ENCODE assay signal across 14 cellular contexts in genomic region chr9:3848445-3849114, GRCh38.
DNase-seq lines count a peak whose midpoint lies in the region; ATAC-seq, FAIRE-seq and TF ChIP-seq lines count a peak whose summit lies in the region.
"Had no signal": no experiment of that assay in that cellular context is flagged by ENCODE, and none has a peak within 500 bp of the region (broad histone marks: within the 10 kb centered on the region; RNA-seq: fewer than 3 reads in every experiment).

No MANE protein-coding gene starts in this region.

- H3K9me3 ChIP-seq in HepG2 (ENCODE audit: low read length): no peaks in the 10 kb centered on the region
- H3K9me3 ChIP-seq: stomach had no signal

- no peaks in the 10 kb centered on the region for H3K4me1 ChIP-seq in HepG2 (ENCODE audit: insufficient read depth, low read length)
- H3K4me1 ChIP-seq: stomach had no signal

- H3K27me3 ChIP-seq in bronchial epithelial cell (ENCODE audit: control insufficient read depth, insufficient read depth, low read length) (no peaks in the 10 kb centered on the region), HepG2 (ENCODE audit: control insufficient read depth in 1 of 2, insufficient read depth in 2 of 2, low read length in 2 of 2) (no peaks in the 10 kb centered on the region), dorsolateral prefrontal cortex (no peaks in the 10 kb centered on the region)
- H3K27me3 ChIP-seq: stomach had no signal

- no peak overlapping the region for H3K4me3 ChIP-seq in bronchial epithelial cell (ENCODE audit: low read depth, low read length)
- no peak overlapping the region for H3K4me3 ChIP-seq in HepG2 (replicated peaks in 1 of 3; ENCODE audit: insufficient read depth in 1 of 3, low read depth in 2 of 3, low read length in 3 of 3)
- no peak overlapping the region for H3K4me3 ChIP-seq in dorsolateral prefrontal cortex
- H3K4me3 ChIP-seq: stomach had no signal

- no peaks in the 10 kb centered on the region for H3K79me2 ChIP-seq in HepG2 (ENCODE audit: insufficient read depth, low read length)

- no peaks in the 10 kb centered on the region for H4K20me1 ChIP-seq in HepG2 (ENCODE audit: insufficient read depth, low read length)

- FAIRE-seq in bronchial epithelial cell (lab: Jason Lieb, UNC): no peak
- no peak for FAIRE-seq in HepG2 (lab: Jason Lieb, UNC)

- no peak for TF ChIP-seq RAD21 in HepG2 (CRISPR knock-in tag; IDR thresholded peaks at IDR 0.05)

- no peak overlapping the region for H3K27ac Mint-ChIP-seq in stimulated activated naive CD8-positive, alpha-beta T cell treated with anti-CD3 and anti-CD28 coated beads, Interleukin-15, amount 100 ng/mL, for 72 hours
- H3K27ac Mint-ChIP-seq: dendritic cell treated with granulocyte-macrophage colony-stimulating factor and Interleukin-4, amounts not matched to agents 40 ng/mL and 50 ng/mL, for 4 days; T-helper 1 cell treated with Interleukin-12 subunit alpha and Interleukin-12 subunit beta and Interleukin-4 antibody, amounts not matched to agents 30 μg/mL and 1 μg/mL, for 36 hours had no signal

- no peak overlapping the region for H3K9ac ChIP-seq in HepG2 (ENCODE audit: insufficient read depth, low read depth, low read length)

- no peak overlapping the region for H3K4me3 Mint-ChIP-seq in stimulated activated naive CD8-positive, alpha-beta T cell treated with anti-CD3 and anti-CD28 coated beads, Interleukin-15, amount 100 ng/mL, for 72 hours
- H3K4me3 Mint-ChIP-seq: dendritic cell treated with granulocyte-macrophage colony-stimulating factor and Interleukin-4, amounts not matched to agents 40 ng/mL and 50 ng/mL, for 4 days; T-helper 1 cell treated with Interleukin-12 subunit alpha and Interleukin-12 subunit beta and Interleukin-4 antibody, amounts not matched to agents 30 μg/mL and 1 μg/mL, for 36 hours had no signal

- intact Hi-C loops in HepG2 (cut with micrococcal nuclease; ENCODE audit: unreplicated experiment): no loop called here
- intact Hi-C loops in dorsolateral prefrontal cortex (cut with DNase I): no loop called here

- H3K27ac ChIP-seq in HepG2 (ENCODE audit: extremely low read length, insufficient read depth, low read length) (no peak overlapping the region), dorsolateral prefrontal cortex (no peak overlapping the region)
- H3K27ac ChIP-seq: stomach had no signal

- in situ Hi-C loops in HepG2 (cut with HindIII; ENCODE audit: extremely low pct_ligation_motif_present, low pct_unique_long_range_greater_than_20kb): no loop called here

- TF ChIP-seq EP300 in HepG2 (IDR thresholded peaks at IDR 0.05; ENCODE audit: low read depth in 2 of 2, low read length in 2 of 2): no peak
- no peak for TF ChIP-seq EP300 in HepG2 (CRISPR knock-in tag; IDR thresholded peaks at IDR 0.05; ENCODE audit: borderline replicate concordance)

- H3K4me2 ChIP-seq in HepG2 (ENCODE audit: low read depth, low read length): no peak overlapping the region

- TF ChIP-seq CTCF in LNCAP (IDR thresholded peaks at IDR 0.05): peak; percentile 25; the same call in 1 of the 2 replicates
- no peak for TF ChIP-seq CTCF in bronchial epithelial cell (IDR thresholded peaks at IDR 0.05; ENCODE audit: insufficient read depth, low read length, severe bottlenecking)
- peak; percentile 47 for TF ChIP-seq CTCF in HepG2 (CRISPR knock-in tag; IDR thresholded peaks at IDR 0.05)
- TF ChIP-seq CTCF in dorsolateral prefrontal cortex (IDR thresholded peaks at IDR 0.05 in 54 of 56, conservative IDR thresholded peaks at IDR 0.05 in 2 of 56; ENCODE audit: low read depth in 1 of 56, partially characterized antibody in 56 of 56): no peak

- ATAC-seq in HepG2: peak; percentile 81
- no peak for ATAC-seq in stimulated activated naive CD8-positive, alpha-beta T cell treated with anti-CD3 and anti-CD28 coated beads, Interleukin-15, amount 100 ng/mL, for 72 hours
- ATAC-seq: left ventricle myocardium superior had no signal

- no peaks in the 10 kb centered on the region for H3K4me1 Mint-ChIP-seq in stimulated activated naive CD8-positive, alpha-beta T cell treated with anti-CD3 and anti-CD28 coated beads, Interleukin-15, amount 100 ng/mL, for 72 hours

- TF ChIP-seq POLR2A in HepG2 (IDR thresholded peaks at IDR 0.05; ENCODE audit: insufficient read depth in 1 of 2, low read depth in 2 of 2, low read length in 2 of 2): no peak

- CTCF ChIA-PET in HepG2 (lab: Yijun Ruan, JAX; ENCODE audit: low intra/inter-chr PET ratio, low total read pairs): no interaction called here

- no TSS peak for BruUV-seq in HepG2 (replicated peaks; lab: Mats Ljungman, UMichigan)

- WGBS in HepG2 (ENCODE audit: low lambda C conversion rate): 58% methylated on average over 8 of the region's 9 CpGs

- H3K9me3 Mint-ChIP-seq in stimulated activated naive CD8-positive, alpha-beta T cell treated with anti-CD3 and anti-CD28 coated beads, Interleukin-15, amount 100 ng/mL, for 72 hours: no peaks in the 10 kb centered on the region
- H3K9me3 Mint-ChIP-seq: dendritic cell treated with granulocyte-macrophage colony-stimulating factor and Interleukin-4, amounts not matched to agents 40 ng/mL and 50 ng/mL, for 4 days; T-helper 1 cell treated with Interleukin-12 subunit alpha and Interleukin-12 subunit beta and Interleukin-4 antibody, amounts not matched to agents 30 μg/mL and 1 μg/mL, for 36 hours had no signal

- no peaks in the 10 kb centered on the region for H3K27me3 Mint-ChIP-seq in stimulated activated naive CD8-positive, alpha-beta T cell treated with anti-CD3 and anti-CD28 coated beads, Interleukin-15, amount 100 ng/mL, for 72 hours
- H3K27me3 Mint-ChIP-seq: dendritic cell treated with granulocyte-macrophage colony-stimulating factor and Interleukin-4, amounts not matched to agents 40 ng/mL and 50 ng/mL, for 4 days had no signal

- peak; percentile 44 for DNase-seq in D341Med (ENCODE audit: low spot score)
- DNase-seq in bronchial epithelial cell (ENCODE audit: low read depth): peak; percentile 80
- DNase-seq in HepG2 (ENCODE audit: low spot score): peak; percentile 4
- DNase-seq in dorsolateral prefrontal cortex: no peak
- DNase-seq in stimulated activated naive CD4-positive, alpha-beta T cell treated with Interleukin-2 at 50 U/mL for 16 hours (lab: John Stamatoyannopoulos, UW): no peak
- no peak for DNase-seq in stimulated activated naive CD8-positive, alpha-beta T cell treated with anti-CD3 and anti-CD28 coated beads, Interleukin-15, amount 100 ng/mL, for 72 hours
- no peak for DNase-seq in activated CD4-positive, alpha-beta T cell treated with anti-CD3 and anti-CD28 coated beads, Interleukin-2, amount 50 U/mL, for 4 hours
- DNase-seq: GF-D8, left ventricle myocardium superior, NCI-H2029 treated with DMSO at 0.1 percent for 48 hours, stomach had no signal

- POLR2A ChIA-PET in HepG2 (lab: Yijun Ruan, JAX): no interaction called here

- H3K36me3 ChIP-seq in bronchial epithelial cell (ENCODE audit: control insufficient read depth, insufficient read depth, low read length): no peaks in the 10 kb centered on the region
- no peaks in the 10 kb centered on the region for H3K36me3 ChIP-seq in HepG2 (replicated peaks in 1 of 2; ENCODE audit: control insufficient read depth in 1 of 2, insufficient read depth in 2 of 2, low read length in 2 of 2)

- H2AFZ ChIP-seq in HepG2 (ENCODE audit: low read length): no peak overlapping the region

TF ChIP-seq in HepG2, 621 proteins besides CTCF, POLR2A, EP300 and RAD21:
- no peak for TF ChIP-seq ZNF276 (CRISPR knock-in tag; IDR thresholded peaks at IDR 0.05; ENCODE audit: low read depth)
- TF ChIP-seq STAG1 (CRISPR knock-in tag; IDR thresholded peaks at IDR 0.05): peak; percentile 75
- TF ChIP-seq CEBPB (IDR thresholded peaks at IDR 0.05; ENCODE audit: borderline replicate concordance, low read depth, low read length): peak; percentile 80
- no peak for TF ChIP-seq HDAC1 (CRISPR knock-in tag; IDR thresholded peaks at IDR 0.05)
- TF ChIP-seq SMC3 (IDR thresholded peaks at IDR 0.05; ENCODE audit: low read length): 0 out of 2 replicates have a peak, but pooled peaks have one; percentile 19
- TF ChIP-seq ZNF781 (CRISPR knock-in tag; IDR thresholded peaks at IDR 0.05; ENCODE audit: borderline replicate concordance, not compliant biosample characterization): no peak
- TF ChIP-seq CEBPG (CRISPR knock-in tag; IDR thresholded peaks at IDR 0.05): peak; percentile 41

Comparison
In these comparisons a context has a peak if more than half of its experiments do, and no peak if none do; other contexts are left out.
1. DNase-seq: peak in D341Med (single experiment), bronchial epithelial cell (single experiment) and HepG2 (single experiment); none in dorsolateral prefrontal cortex (0 of 10), stimulated activated naive CD4-positive, alpha-beta T cell treated with Interleukin-2 at 50 U/mL for 16 hours (single experiment), stimulated activated naive CD8-positive, alpha-beta T cell treated with anti-CD3 and anti-CD28 coated beads, Interleukin-15, amount 100 ng/mL, for 72 hours (0 of 2) and activated CD4-positive, alpha-beta T cell treated with anti-CD3 and anti-CD28 coated beads, Interleukin-2, amount 50 U/mL, for 4 hours (0 of 2).
2. CTCF ChIP-seq: peak in LNCAP (single experiment) and HepG2 (single experiment); none in bronchial epithelial cell (single experiment) and dorsolateral prefrontal cortex (0 of 56).